Comparison of ENCODE assay signal across 15 cellular contexts in genomic region chr7:80185571-80185970, GRCh38. TPM values are rescaled to one million over a fixed set of nuclear protein-coding genes. Genes with fewer than 3 reads are reported as not detected.
DNase-seq lines count a peak whose midpoint lies in the region; ATAC-seq and TF ChIP-seq lines count a peak whose summit lies in the region.
"Had no signal": no experiment of that assay in that cellular context is flagged by ENCODE, and none has a peak within 500 bp of the region (broad histone marks: within the 10 kb centered on the region; RNA-seq: fewer than 3 reads in every experiment).

No MANE protein-coding gene starts in this region.

- TF ChIP-seq CTCF in progenitor cell of endocrine pancreas (IDR thresholded peaks at IDR 0.05; ENCODE audit: unreplicated experiment): no peak

- DNase-seq in Caki2 (ENCODE audit: low read depth): peak; percentile 13
- DNase-seq in amniotic epithelial cell (ENCODE audit: low read depth): peak; percentile 18
- DNase-seq in globus pallidus (ENCODE audit: low spot score): peak; percentile 57
- no peak for DNase-seq in progenitor cell of endocrine pancreas (ENCODE audit: low spot score, unreplicated experiment)
- no peak for DNase-seq in stimulated activated CD4-positive, alpha-beta T cell treated with anti-CD3 and anti-CD28 coated beads, Interleukin-4, amount 100 ng/mL, for 4 hours
- DNase-seq in NCI-H187 (lab: John Stamatoyannopoulos, UW): no peak
- DNase-seq: Caco-2, EL, NCI-H1417, NCI-H1930, NCI-H69, SHP77 had no signal

- H3K4me1 Mint-ChIP-seq in progenitor cell of endocrine pancreas (ENCODE audit: low read depth): peaks cover 31% of the 10 kb centered on the region

- peaks cover 1% of the 10 kb centered on the region for H3K36me3 Mint-ChIP-seq in progenitor cell of endocrine pancreas (ENCODE audit: insufficient read depth)

- H3K27ac Mint-ChIP-seq in progenitor cell of endocrine pancreas: peak overlapping the region; percentile 16

- no peak for ATAC-seq in HG02763 (IDR thresholded peaks at IDR 0.05; ENCODE audit: unreplicated experiment)
- no peak for ATAC-seq in HG03565 (IDR thresholded peaks at IDR 0.05; ENCODE audit: unreplicated experiment)

- peaks cover 3% of the 10 kb centered on the region for H3K9me3 Mint-ChIP-seq in progenitor cell of endocrine pancreas (ENCODE audit: low read depth)

- no peak overlapping the region for H3K4me3 Mint-ChIP-seq in progenitor cell of endocrine pancreas (ENCODE audit: low read depth)

- in situ Hi-C loops in Caki2 (cut with HindIII; ENCODE audit: low pct_unique_long_range_greater_than_20kb, low sequenced_read_pairs): no loop called here

- H3K27me3 Mint-ChIP-seq in progenitor cell of endocrine pancreas: no peaks in the 10 kb centered on the region

RNA-seq across cellular contexts. Expression of gene GNAI1, which starts 50.9 kb away (rescaled TPM):
- 43.1 and 54.4 TPM in 2 replicates for total RNA-seq in Caki2 (2014; rRNA removed; shearing (Covaris generic); ENCODE audit: low replicate concordance)
- total RNA-seq in progenitor cell of endocrine pancreas: 49.7 and 50.8 TPM in 2 replicates
- total RNA-seq: OCI-LY7 had no signal

Comparison
In these comparisons a context has a peak if more than half of its experiments do, and no peak if none do; other contexts are left out.
1. DNase-seq: peak in Caki2 (single experiment), amniotic epithelial cell (single experiment) and globus pallidus (single experiment); none in progenitor cell of endocrine pancreas (single experiment), stimulated activated CD4-positive, alpha-beta T cell treated with anti-CD3 and anti-CD28 coated beads, Interleukin-4, amount 100 ng/mL, for 4 hours (0 of 2) and NCI-H187 (0 of 2).